In the genomic region with DNA sequence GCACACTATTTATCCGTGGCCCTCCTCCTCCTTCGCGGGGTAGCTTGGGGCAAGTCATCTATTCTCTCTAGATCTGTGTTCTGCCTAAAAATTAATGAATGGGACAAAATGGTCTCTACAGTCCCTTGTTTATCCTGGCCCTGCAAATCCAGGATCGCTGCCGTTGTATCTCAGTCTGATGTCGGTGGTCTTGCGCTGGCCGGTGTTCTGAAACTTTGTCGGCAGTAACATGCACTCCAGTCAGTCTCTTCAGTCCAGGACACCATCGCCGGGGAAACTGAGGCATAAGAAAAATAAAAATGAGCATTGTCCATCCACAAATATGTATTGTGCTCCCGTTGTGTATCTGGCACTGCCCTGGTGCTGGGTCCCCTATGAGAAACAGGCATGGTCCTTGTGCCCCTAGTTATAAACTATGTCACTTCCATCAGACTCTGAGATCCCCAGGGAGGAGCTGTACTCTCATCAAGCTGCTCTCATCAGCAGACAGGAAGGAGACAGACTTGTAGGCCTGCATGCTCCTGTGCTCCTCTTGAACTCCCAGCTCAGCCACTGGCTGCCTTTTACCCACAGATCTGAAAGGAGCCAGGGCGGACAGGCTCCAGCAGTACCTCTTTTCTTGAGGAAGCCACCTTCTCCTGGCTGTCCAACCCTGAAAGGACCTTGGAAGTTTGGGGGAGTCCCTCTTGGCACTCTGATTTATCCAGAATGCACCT, we compare ENCODE assay signal across 8 cellular contexts. TPM values are rescaled to one million over a fixed set of nuclear protein-coding genes. Genes with fewer than 3 reads are reported as not detected.
A peak's percentile ranks its signal among the peaks of the same experiment; 100 is the strongest.
DNase-seq lines count a peak whose midpoint lies in the region; ATAC-seq and TF ChIP-seq lines count a peak whose summit lies in the region.

No MANE protein-coding gene starts in this region.

- CTCF ChIA-PET in SK-N-SH (lab: Yijun Ruan, JAX), result interaction anchor here (0.6 to 1.5 kb wide), 6 partner anchors 26 to 299 kb away, joined by 3 to 4 read pairs (median 3); a partner anchor contains a TSS

- ATAC-seq in SK-N-SH treated with all-trans-retinoic acid at 6 μM for 48 hours (no peak; the same call in 2 of the 3 replicates), GM18861 (IDR thresholded peaks at IDR 0.05; ENCODE audit: unreplicated experiment) (no peak)
- ATAC-seq in activated T-helper 17 cell treated with anti-CD3 and anti-CD28 coated beads, Interleukin-2, amount 50 U/mL, for 72 hours (replicated peaks), result no peak
- ATAC-seq in stimulated activated effector memory CD8-positive, alpha-beta T cell treated with anti-CD3 and anti-CD28 coated beads, Interleukin-12 subunit alpha, Interleukin-12 subunit beta, amount 100 ng/mL, for 72 hours, result no peak

- H3K27ac ChIP-seq in SK-N-SH (ENCODE audit: low read depth in 2 of 2, low read length in 1 of 2) (peak overlapping the region; percentile 40 to 67; a peak in 2 of 4 replicates), iPS-18a (ENCODE audit: low read length) (no peak overlapping the region)

- H2AFZ ChIP-seq in SK-N-SH (ENCODE audit: low read depth), result peak overlapping the region; percentile 87

- H3K27ac Mint-ChIP-seq in activated T-helper 17 cell treated with anti-CD3 and anti-CD28 coated beads, Interleukin-2, amount 50 U/mL, for 72 hours, result no peak overlapping the region
- H3K27ac Mint-ChIP-seq in stimulated activated effector memory CD8-positive, alpha-beta T cell treated with anti-CD3 and anti-CD28 coated beads, Interleukin-12 subunit alpha, Interleukin-12 subunit beta, amount 100 ng/mL, for 72 hours, result peak overlapping the region; percentile 94

- TF ChIP-seq EP300 in SK-N-SH (IDR thresholded peaks at IDR 0.05; ENCODE audit: borderline replicate concordance in 1 of 2, low read depth in 1 of 2, low read length in 1 of 2), result no peak

- peaks cover 10% of the 10 kb centered on the region for H3K4me1 Mint-ChIP-seq in activated T-helper 17 cell treated with anti-CD3 and anti-CD28 coated beads, Interleukin-2, amount 50 U/mL, for 72 hours
- peaks cover 40% of the 10 kb centered on the region for H3K4me1 Mint-ChIP-seq in stimulated activated effector memory CD8-positive, alpha-beta T cell treated with anti-CD3 and anti-CD28 coated beads, Interleukin-12 subunit alpha, Interleukin-12 subunit beta, amount 100 ng/mL, for 72 hours

- peaks cover 13% of the 10 kb centered on the region for H3K36me3 Mint-ChIP-seq in activated T-helper 17 cell treated with anti-CD3 and anti-CD28 coated beads, Interleukin-2, amount 50 U/mL, for 72 hours (ENCODE audit: low read depth)
- peaks cover 12% of the 10 kb centered on the region for H3K36me3 Mint-ChIP-seq in stimulated activated effector memory CD8-positive, alpha-beta T cell treated with anti-CD3 and anti-CD28 coated beads, Interleukin-12 subunit alpha, Interleukin-12 subunit beta, amount 100 ng/mL, for 72 hours

- peak overlapping the region; percentile 73; the same call in 1 of the 2 replicates for H3K9ac ChIP-seq in SK-N-SH
- H3K9ac ChIP-seq in iPS-18a (ENCODE audit: low read length), result no peak overlapping the region

- TF ChIP-seq RAD21 in SK-N-SH (IDR thresholded peaks at IDR 0.05; ENCODE audit: low read length), result no peak

- no peak for DNase-seq in SK-N-SH
- no peak for DNase-seq in stimulated activated effector memory CD8-positive, alpha-beta T cell treated with anti-CD3 and anti-CD28 coated beads, Interleukin-12 subunit alpha, Interleukin-12 subunit beta, amount 100 ng/mL, for 72 hours (ENCODE audit: low spot score in 2 of 2)
- DNase-seq in NCI-H345 (lab: John Stamatoyannopoulos, UW), result no peak
- DNase-seq in AG08395 (ENCODE audit: low spot score), result no peak

- POLR2A ChIA-PET in SK-N-SH (lab: Yijun Ruan, JAX), result no interaction called here

- H4K20me1 ChIP-seq in SK-N-SH (ENCODE audit: insufficient read depth), result no peaks in the 10 kb centered on the region

- H3F3A ChIP-seq in SK-N-SH (replicated peaks; ENCODE audit: insufficient read depth), result peaks cover 3% of the 10 kb centered on the region

- H3K36me3 ChIP-seq in SK-N-SH (replicated peaks in 1 of 2; ENCODE audit: control insufficient read depth in 1 of 2, insufficient read depth in 2 of 2, low read length in 1 of 2) (peaks cover 0 to 6% of the 10 kb centered on the region in 2 experiments), iPS-18a (ENCODE audit: control insufficient read depth, low read depth, low read length) (no peaks in the 10 kb centered on the region)

- peak overlapping the region; percentile 99 for H3K4me3 Mint-ChIP-seq in activated T-helper 17 cell treated with anti-CD3 and anti-CD28 coated beads, Interleukin-2, amount 50 U/mL, for 72 hours
- peak overlapping the region; percentile 95 for H3K4me3 Mint-ChIP-seq in stimulated activated effector memory CD8-positive, alpha-beta T cell treated with anti-CD3 and anti-CD28 coated beads, Interleukin-12 subunit alpha, Interleukin-12 subunit beta, amount 100 ng/mL, for 72 hours

- peaks cover 18% of the 10 kb centered on the region for H3K27me3 Mint-ChIP-seq in activated T-helper 17 cell treated with anti-CD3 and anti-CD28 coated beads, Interleukin-2, amount 50 U/mL, for 72 hours

- no peaks in the 10 kb centered on the region for H3K27me3 ChIP-seq in SK-N-SH (ENCODE audit: insufficient read depth)
- peaks cover 66% of the 10 kb centered on the region for H3K27me3 ChIP-seq in iPS-18a (ENCODE audit: control insufficient read depth, insufficient read depth, low read length)

- H3K9me3 ChIP-seq in SK-N-SH, result no peaks in the 10 kb centered on the region
- no peaks in the 10 kb centered on the region for H3K9me3 ChIP-seq in iPS-18a (ENCODE audit: control insufficient read depth, low read depth, low read length)

- H3K4me2 ChIP-seq in SK-N-SH, result peak overlapping the region; percentile 84

- TF ChIP-seq CTCF in SK-N-SH (IDR thresholded peaks at IDR 0.05), result no peak

- no peaks in the 10 kb centered on the region for H3K9me2 ChIP-seq in SK-N-SH

- no peaks in the 10 kb centered on the region for H3K9me3 Mint-ChIP-seq in activated T-helper 17 cell treated with anti-CD3 and anti-CD28 coated beads, Interleukin-2, amount 50 U/mL, for 72 hours
- H3K9me3 Mint-ChIP-seq in stimulated activated effector memory CD8-positive, alpha-beta T cell treated with anti-CD3 and anti-CD28 coated beads, Interleukin-12 subunit alpha, Interleukin-12 subunit beta, amount 100 ng/mL, for 72 hours, result no peaks in the 10 kb centered on the region

- H3K4me3 ChIP-seq in SK-N-SH (ENCODE audit: low read depth in 2 of 2, low read length in 1 of 2) (peak overlapping the region; percentile 82), iPS-18a (ENCODE audit: low read length) (peak overlapping the region; percentile 65)

- H3K4me1 ChIP-seq in SK-N-SH (ENCODE audit: control insufficient read depth in 1 of 2, insufficient read depth in 2 of 2, low read depth in 1 of 2, low read length in 1 of 2) (peaks cover 2 to 23% of the 10 kb centered on the region in 2 experiments; a peak in 1 of 4 replicates), iPS-18a (ENCODE audit: control insufficient read depth, low read depth, low read length) (no peaks in the 10 kb centered on the region)

- peaks cover 34% of the 10 kb centered on the region for H3K79me2 ChIP-seq in SK-N-SH (ENCODE audit: insufficient read depth)

- 80% methylated on average over 13 of the region's 13 CpGs for WGBS in SK-N-SH (ENCODE audit: low lambda C conversion rate)

TF ChIP-seq in SK-N-SH, 30 proteins besides CTCF, POLR2A, EP300 and RAD21 (continues in another document):
- TF ChIP-seq SMC3 (IDR thresholded peaks at IDR 0.05; ENCODE audit: low read depth, low read length), result no peak
- TF ChIP-seq GATA2 (CRISPR knock-in tag; IDR thresholded peaks at IDR 0.05), result no peak
- TF ChIP-seq GABPA (IDR thresholded peaks at IDR 0.05; ENCODE audit: low read depth), result no peak
- no peak for TF ChIP-seq EZH2phosphoT487 (IDR thresholded peaks at IDR 0.05; ENCODE audit: borderline replicate concordance, low read depth)
- TF ChIP-seq FOXJ3 (CRISPR knock-in tag; IDR thresholded peaks at IDR 0.05), result peak; percentile 10; the same call in 1 of the 2 replicates

TF ChIP-seq in SK-N-SH treated with all-trans-retinoic acid at 6 μM for 48 hours, 23 proteins besides CTCF, POLR2A, EP300 and RAD21 (continues in another document):
- TF ChIP-seq ZC3H10 (CRISPR knock-in tag; IDR thresholded peaks at IDR 0.05) (no peak), RARB (CRISPR knock-in tag; IDR thresholded peaks at IDR 0.05) (no peak), ARNTL (CRISPR knock-in tag; IDR thresholded peaks at IDR 0.05; ENCODE audit: borderline replicate concordance, low read depth) (no peak), PPARA (CRISPR knock-in tag; IDR thresholded peaks at IDR 0.05; ENCODE audit: borderline replicate concordance) (no peak), ZNF8 (CRISPR knock-in tag; IDR thresholded peaks at IDR 0.05) (no peak), ZNF70 (CRISPR knock-in tag; IDR thresholded peaks at IDR 0.05) (no peak), ZFP30 (CRISPR knock-in tag; IDR thresholded peaks at IDR 0.05) (no peak)
- TF ChIP-seq, protein P1, sequence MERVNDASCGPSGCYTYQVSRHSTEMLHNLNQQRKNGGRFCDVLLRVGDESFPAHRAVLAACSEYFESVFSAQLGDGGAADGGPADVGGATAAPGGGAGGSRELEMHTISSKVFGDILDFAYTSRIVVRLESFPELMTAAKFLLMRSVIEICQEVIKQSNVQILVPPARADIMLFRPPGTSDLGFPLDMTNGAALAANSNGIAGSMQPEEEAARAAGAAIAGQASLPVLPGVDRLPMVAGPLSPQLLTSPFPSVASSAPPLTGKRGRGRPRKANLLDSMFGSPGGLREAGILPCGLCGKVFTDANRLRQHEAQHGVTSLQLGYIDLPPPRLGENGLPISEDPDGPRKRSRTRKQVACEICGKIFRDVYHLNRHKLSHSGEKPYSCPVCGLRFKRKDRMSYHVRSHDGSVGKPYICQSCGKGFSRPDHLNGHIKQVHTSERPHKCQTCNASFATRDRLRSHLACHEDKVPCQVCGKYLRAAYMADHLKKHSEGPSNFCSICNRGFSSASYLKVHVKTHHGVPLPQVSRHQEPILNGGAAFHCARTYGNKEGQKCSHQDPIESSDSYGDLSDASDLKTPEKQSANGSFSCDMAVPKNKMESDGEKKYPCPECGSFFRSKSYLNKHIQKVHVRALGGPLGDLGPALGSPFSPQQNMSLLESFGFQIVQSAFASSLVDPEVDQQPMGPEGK (CRISPR knock-in tag; IDR thresholded peaks at IDR 0.05; ENCODE audit: borderline replicate concordance), result no peak

RNA-seq across cellular contexts. Expression of a gene that starts 13.7 kb away (rescaled TPM):
- 0.15 and 0.21 TPM in 2 replicates for polyA plus RNA-seq in SK-N-SH (2012; rRNA removed)
- polyA plus RNA-seq in SK-N-SH (2012; cell fraction: cytosol; rRNA removed), result 0.04 and 0.10 TPM in 2 replicates
- 0.12 and 0.31 TPM in 2 replicates for polyA plus RNA-seq in SK-N-SH (2012; cell fraction: nucleus; rRNA removed)
- total RNA-seq in activated T-helper 17 cell treated with anti-CD3 and anti-CD28 coated beads, Interleukin-2, amount 50 U/mL, for 72 hours, result not detected

RNA-seq across cellular contexts. Expression of a gene that starts 57.4 kb away (rescaled TPM):
- 26.8 and 35.0 TPM in 2 replicates for polyA plus RNA-seq in SK-N-SH (2012; rRNA removed)
- 13.3 and 18.4 TPM in 2 replicates for polyA plus RNA-seq in SK-N-SH (2012; cell fraction: cytosol; rRNA removed)
- 83.7 and 92.5 TPM in 2 replicates for polyA plus RNA-seq in SK-N-SH (2012; cell fraction: nucleus; rRNA removed)
- total RNA-seq in activated T-helper 17 cell treated with anti-CD3 and anti-CD28 coated beads, Interleukin-2, amount 50 U/mL, for 72 hours, result 10 to 100 TPM; 30.5 to 31.5 TPM
